8 cellular contexts compared by ENCODE assay signal in the genomic region with DNA sequence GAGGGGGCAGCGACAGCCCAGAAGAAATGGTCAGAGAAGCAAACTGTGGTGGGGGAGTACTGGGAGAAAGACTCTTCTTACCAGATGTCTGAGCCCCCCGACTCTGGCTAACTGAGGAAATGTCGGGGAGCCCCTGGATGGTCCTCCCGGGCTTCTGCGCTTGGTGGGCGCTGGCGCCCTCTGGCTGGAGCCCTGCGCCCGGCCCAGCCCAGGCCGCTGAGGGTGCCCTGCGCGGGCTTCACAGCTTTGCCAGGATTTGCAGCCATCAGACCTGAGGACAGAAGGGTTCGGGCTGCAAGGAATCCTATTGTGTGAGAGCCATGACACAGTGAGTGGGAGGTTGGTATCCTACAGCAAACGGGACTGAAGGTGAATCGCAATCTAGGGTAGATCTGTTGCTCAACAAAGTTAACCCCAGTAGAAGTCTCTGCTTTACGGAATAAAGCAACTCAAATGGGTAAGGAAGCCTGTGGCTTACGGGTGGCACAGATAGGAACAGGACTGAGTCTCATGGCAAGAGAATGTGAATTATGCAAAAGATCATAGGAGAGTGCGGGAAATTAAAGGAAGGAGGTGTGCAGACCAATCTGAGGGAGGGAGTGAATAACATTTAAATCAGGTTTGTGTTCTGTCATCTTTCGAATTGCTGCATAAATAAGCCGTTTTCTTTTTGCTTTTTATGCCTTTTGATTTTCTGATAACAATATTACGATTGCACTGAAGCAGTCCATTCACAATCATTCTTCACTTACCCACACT. TPM values are rescaled to one million over a fixed set of nuclear protein-coding genes. Genes with fewer than 3 reads are reported as not detected.
DNase-seq lines count a peak whose midpoint lies in the region; ATAC-seq, FAIRE-seq and TF ChIP-seq lines count a peak whose summit lies in the region.

No MANE protein-coding gene starts in this region.

- peak; percentile 57 for FAIRE-seq in endothelial cell of umbilical vein (lab: Jason Lieb, UNC)

- H3K4me3 ChIP-seq in AG04449 (ENCODE audit: low read depth, low read length) (peak overlapping the region; percentile 61), endothelial cell of umbilical vein (replicated peaks in 1 of 3; ENCODE audit: insufficient read depth in 1 of 3, low read depth in 1 of 3, low read length in 3 of 3) (peak overlapping the region; percentile 14 to 42 (median 40))

- no peak for TF ChIP-seq POLR2A in endothelial cell of umbilical vein (IDR thresholded peaks at IDR 0.05; ENCODE audit: low read depth, low read length)

- peaks cover 8% of the 10 kb centered on the region for H3K4me1 ChIP-seq in endothelial cell of umbilical vein (ENCODE audit: control insufficient read depth, extremely low read depth, insufficient read depth, low read length)

- CTCF ChIA-PET in AG04449 (lab: Yijun Ruan, JAX) (interaction anchor here (0.9 to 1.5 kb wide), 7 partner anchors 16 to 421 kb away, joined by 3 to 15 read pairs (median 4); no protein-coding TSS in a partner anchor), endothelial cell of umbilical vein (lab: Charles Lee) (interaction anchor here (1.1 to 1.3 kb wide), 3 partner anchors 14 to 73 kb away, joined by 4 to 5 read pairs (median 4); no protein-coding TSS in a partner anchor)

- no TSS peak for BruUV-seq in endothelial cell of umbilical vein (replicated peaks; lab: Mats Ljungman, UMichigan)

- TF ChIP-seq CTCF in AG04449 (IDR thresholded peaks at IDR 0.05; ENCODE audit: insufficient read depth, low read length, missing control alignments) (peak; percentile 74), GM12872 (IDR thresholded peaks at IDR 0.05; ENCODE audit: insufficient read depth, low read depth, low read length) (peak; percentile 52), endothelial cell of umbilical vein (IDR thresholded peaks at IDR 0.05; ENCODE audit: extremely low read depth in 1 of 2, insufficient read depth in 1 of 2, low read depth in 1 of 2, low read length in 2 of 2) (peak; percentile 27 to 42)

- no peaks in the 10 kb centered on the region for H3K36me3 ChIP-seq in endothelial cell of umbilical vein (ENCODE audit: control insufficient read depth in 2 of 2, extremely low read depth in 1 of 2, insufficient read depth in 2 of 2, low read length in 2 of 2)

- H3K9ac ChIP-seq in endothelial cell of umbilical vein (replicated peaks; ENCODE audit: extremely low read depth, insufficient read depth, low read length), result no peak overlapping the region

- no peaks in the 10 kb centered on the region for H3K79me2 ChIP-seq in endothelial cell of umbilical vein (ENCODE audit: control insufficient read depth, insufficient read depth, low read length)

- peak overlapping the region; percentile 81 for H3K4me2 ChIP-seq in endothelial cell of umbilical vein (ENCODE audit: insufficient read depth, low read length)

- H3K27ac ChIP-seq in endothelial cell of umbilical vein (ENCODE audit: insufficient read depth, low read depth, low read length), result no peak overlapping the region
- H3K27ac ChIP-seq in temporal lobe (ENCODE audit: low read depth, low read length), result peak overlapping the region; percentile 76

- dilution Hi-C loops in endothelial cell of umbilical vein (cut with MboI; ENCODE audit: extremely low pct_ligation_motif_present, low sequenced_read_pairs), result no loop called here

- intact Hi-C loops in endothelial cell of umbilical vein (cut with micrococcal nuclease), result loop anchor here (1.0 to 5.0 kb wide), 3 partner anchors 73 to 555 kb away; no protein-coding TSS in a partner anchor

- no peaks in the 10 kb centered on the region for H3K9me1 ChIP-seq in endothelial cell of umbilical vein (replicated peaks; ENCODE audit: control insufficient read depth, extremely low read depth, insufficient read depth, low read length)

- no peaks in the 10 kb centered on the region for H3K9me3 ChIP-seq in endothelial cell of umbilical vein (replicated peaks; ENCODE audit: control insufficient read depth, insufficient read depth, low read length)

- no peaks in the 10 kb centered on the region for H4K20me1 ChIP-seq in endothelial cell of umbilical vein (replicated peaks; ENCODE audit: control insufficient read depth, extremely low read depth, insufficient read depth, low read length)

- ATAC-seq in HG03439 (IDR thresholded peaks at IDR 0.05; ENCODE audit: unreplicated experiment) (peak; percentile 53), GM21360 (IDR thresholded peaks at IDR 0.05; ENCODE audit: unreplicated experiment) (no peak)

- POLR2A ChIA-PET in AG04449 (lab: Yijun Ruan, JAX), result no interaction called here
- POLR2A ChIA-PET in endothelial cell of umbilical vein (lab: Charles Lee), result no interaction called here

- H2AFZ ChIP-seq in endothelial cell of umbilical vein (ENCODE audit: low read depth, low read length), result peak overlapping the region; percentile 41

- H3K27me3 ChIP-seq in endothelial cell of umbilical vein (ENCODE audit: control insufficient read depth in 2 of 2, insufficient read depth in 2 of 2, low read length in 2 of 2), result peaks cover 29 to 50% of the 10 kb centered on the region in 2 experiments

- DNase-seq in AG04449 (ENCODE audit: low read depth, low spot score) (no peak), SW 1271 (lab: John Stamatoyannopoulos, UW) (peak; percentile 17 to 32), endothelial cell of umbilical vein (ENCODE audit: low read depth, low spot score) (peak; percentile 10), medulla oblongata (ENCODE audit: extremely low spot score) (peak; percentile 89)

TF ChIP-seq in endothelial cell of umbilical vein, 7 proteins besides CTCF, POLR2A, EP300 and RAD21:
- TF ChIP-seq EZH2 (IDR thresholded peaks at IDR 0.05; ENCODE audit: borderline replicate concordance, low read depth, low read length, severe bottlenecking), result peak; percentile 60
- TF ChIP-seq POLR2AphosphoS5 (IDR thresholded peaks at IDR 0.05; ENCODE audit: insufficient read depth, low read depth, low read length), result no peak
TF ChIP-seq in endothelial cell of umbilical vein: peak in this region for 1.

RNA-seq across cellular contexts. Expression of a gene that starts 0.7 kb away (rescaled TPM):
- total RNA-seq in endothelial cell of umbilical vein (0.33 and 0.46 TPM in 2 replicates), temporal lobe (10.8 TPM)
- 0.07 and 0.13 TPM in 2 replicates for polyA plus RNA-seq in endothelial cell of umbilical vein
- 0.06 TPM in 2 replicates for polyA plus RNA-seq in endothelial cell of umbilical vein (2011; cell fraction: cytosol; rRNA removed)
- polyA plus RNA-seq in endothelial cell of umbilical vein (2011; cell fraction: nucleus; rRNA removed), result 0.05 TPM in 1 of 2 replicates, not detected in the other
- 0.08 TPM in 2 replicates for polyA plus RNA-seq in endothelial cell of umbilical vein (2012)
- 0.12 TPM in 1 of 2 replicates, not detected in the other for polyA minus RNA-seq in endothelial cell of umbilical vein
- polyA minus RNA-seq in endothelial cell of umbilical vein (2011; cell fraction: cytosol; rRNA and poly(A)+ RNA removed), result not detected
- polyA minus RNA-seq in endothelial cell of umbilical vein (2011; cell fraction: nucleus; rRNA and poly(A)+ RNA removed), result 0.14 TPM in 1 of 2 replicates, not detected in the other
